In the genomic region with DNA sequence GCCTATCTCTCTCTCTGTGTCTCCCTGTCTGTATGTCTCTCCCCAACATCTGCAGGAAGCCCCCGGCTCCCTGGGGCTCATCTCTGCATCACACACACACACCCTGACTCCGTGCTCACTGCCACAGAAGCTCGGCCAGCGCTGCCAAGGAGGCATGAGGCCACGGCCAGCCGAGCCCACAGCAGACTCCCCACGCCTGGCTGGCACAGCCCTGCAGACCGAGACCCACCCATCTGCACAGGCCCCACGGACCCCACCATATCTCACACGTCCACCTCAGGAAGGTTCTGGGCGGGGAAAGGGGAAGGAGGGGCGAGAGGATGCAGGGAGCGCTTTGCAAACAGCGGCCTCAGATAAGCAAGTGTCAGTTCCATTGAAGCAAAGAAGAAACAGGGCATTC, we compare ENCODE assay signal across 1 cellular context.
TF ChIP-seq lines count a peak whose summit lies in the region.

No MANE protein-coding gene starts in this region.

TF ChIP-seq in HepG2, 621 proteins besides CTCF, POLR2A, EP300 and RAD21 (continued from another document):
- TF ChIP-seq BCL6 (CRISPR knock-in tag; IDR thresholded peaks at IDR 0.05) (no peak), SRY (CRISPR knock-in tag; IDR thresholded peaks at IDR 0.05) (no peak), ZNF143 (CRISPR knock-in tag; IDR thresholded peaks at IDR 0.05) (no peak), ZNF772 (CRISPR knock-in tag; IDR thresholded peaks at IDR 0.05) (no peak), SP5 (CRISPR knock-in tag; IDR thresholded peaks at IDR 0.05; ENCODE audit: borderline replicate concordance, low read depth) (no peak), POLR2G (IDR thresholded peaks at IDR 0.05; ENCODE audit: low read depth, low read length) (0 out of 2 replicates have a peak, but pooled peaks have one; percentile 31), MEIS1 (CRISPR knock-in tag; IDR thresholded peaks at IDR 0.05; ENCODE audit: borderline replicate concordance) (no peak), HNRNPH1 (optimal IDR thresholded peaks at IDR 0.05; ENCODE audit: low read depth, low read length) (no peak), ATF7 (IDR thresholded peaks at IDR 0.05) (no peak), ATF7 (CRISPR knock-in tag; IDR thresholded peaks at IDR 0.05) (no peak), AGO2 (optimal IDR thresholded peaks at IDR 0.05; ENCODE audit: low read depth, low read length) (peak; percentile 94), ZNF329 (CRISPR knock-in tag; IDR thresholded peaks at IDR 0.05; ENCODE audit: low read depth) (no peak), ZSCAN12 (CRISPR knock-in tag; IDR thresholded peaks at IDR 0.05) (no peak), AGO1 (IDR thresholded peaks at IDR 0.05; ENCODE audit: low read depth, low read length, poor library complexity, severe bottlenecking) (peak; percentile 94), MIER3 (CRISPR knock-in tag; IDR thresholded peaks at IDR 0.05; ENCODE audit: borderline replicate concordance) (no peak), ZBTB7B (CRISPR knock-in tag; IDR thresholded peaks at IDR 0.05) (no peak), KDM5A (IDR thresholded peaks at IDR 0.05; ENCODE audit: borderline replicate concordance, low read length) (no peak), ZNF782 (CRISPR knock-in tag; IDR thresholded peaks at IDR 0.05; ENCODE audit: borderline replicate concordance) (no peak), POLR2AphosphoS5 (IDR thresholded peaks at IDR 0.05; ENCODE audit: low read depth, low read length) (peak; percentile 21; the same call in 1 of the 2 replicates), ZNF101 (CRISPR knock-in tag; IDR thresholded peaks at IDR 0.05; ENCODE audit: borderline replicate concordance, low read depth) (no peak), ZNF570 (CRISPR knock-in tag; IDR thresholded peaks at IDR 0.05; ENCODE audit: borderline replicate concordance) (no peak), ARNT2 (CRISPR knock-in tag; IDR thresholded peaks at IDR 0.05; ENCODE audit: low read depth) (no peak), ZNF292 (CRISPR knock-in tag; IDR thresholded peaks at IDR 0.05; ENCODE audit: borderline replicate concordance, low read depth) (no peak), NONO (IDR thresholded peaks at IDR 0.05) (no peak), NONO (CRISPR knock-in tag; conservative IDR thresholded peaks at IDR 0.05) (0 out of 2 replicates have a peak, but pooled peaks have one; percentile 21), ZNF766 (CRISPR knock-in tag; IDR thresholded peaks at IDR 0.05; ENCODE audit: borderline replicate concordance) (no peak)
- TF ChIP-seq, protein P1, sequence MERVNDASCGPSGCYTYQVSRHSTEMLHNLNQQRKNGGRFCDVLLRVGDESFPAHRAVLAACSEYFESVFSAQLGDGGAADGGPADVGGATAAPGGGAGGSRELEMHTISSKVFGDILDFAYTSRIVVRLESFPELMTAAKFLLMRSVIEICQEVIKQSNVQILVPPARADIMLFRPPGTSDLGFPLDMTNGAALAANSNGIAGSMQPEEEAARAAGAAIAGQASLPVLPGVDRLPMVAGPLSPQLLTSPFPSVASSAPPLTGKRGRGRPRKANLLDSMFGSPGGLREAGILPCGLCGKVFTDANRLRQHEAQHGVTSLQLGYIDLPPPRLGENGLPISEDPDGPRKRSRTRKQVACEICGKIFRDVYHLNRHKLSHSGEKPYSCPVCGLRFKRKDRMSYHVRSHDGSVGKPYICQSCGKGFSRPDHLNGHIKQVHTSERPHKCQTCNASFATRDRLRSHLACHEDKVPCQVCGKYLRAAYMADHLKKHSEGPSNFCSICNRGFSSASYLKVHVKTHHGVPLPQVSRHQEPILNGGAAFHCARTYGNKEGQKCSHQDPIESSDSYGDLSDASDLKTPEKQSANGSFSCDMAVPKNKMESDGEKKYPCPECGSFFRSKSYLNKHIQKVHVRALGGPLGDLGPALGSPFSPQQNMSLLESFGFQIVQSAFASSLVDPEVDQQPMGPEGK (CRISPR knock-in tag; IDR thresholded peaks at IDR 0.05) = no peak
- TF ChIP-seq, protein P2, sequence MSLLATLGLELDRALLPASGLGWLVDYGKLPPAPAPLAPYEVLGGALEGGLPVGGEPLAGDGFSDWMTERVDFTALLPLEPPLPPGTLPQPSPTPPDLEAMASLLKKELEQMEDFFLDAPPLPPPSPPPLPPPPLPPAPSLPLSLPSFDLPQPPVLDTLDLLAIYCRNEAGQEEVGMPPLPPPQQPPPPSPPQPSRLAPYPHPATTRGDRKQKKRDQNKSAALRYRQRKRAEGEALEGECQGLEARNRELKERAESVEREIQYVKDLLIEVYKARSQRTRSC (CRISPR knock-in tag; IDR thresholded peaks at IDR 0.05; ENCODE audit: low read depth) = no peak
- TF ChIP-seq, protein P3, sequence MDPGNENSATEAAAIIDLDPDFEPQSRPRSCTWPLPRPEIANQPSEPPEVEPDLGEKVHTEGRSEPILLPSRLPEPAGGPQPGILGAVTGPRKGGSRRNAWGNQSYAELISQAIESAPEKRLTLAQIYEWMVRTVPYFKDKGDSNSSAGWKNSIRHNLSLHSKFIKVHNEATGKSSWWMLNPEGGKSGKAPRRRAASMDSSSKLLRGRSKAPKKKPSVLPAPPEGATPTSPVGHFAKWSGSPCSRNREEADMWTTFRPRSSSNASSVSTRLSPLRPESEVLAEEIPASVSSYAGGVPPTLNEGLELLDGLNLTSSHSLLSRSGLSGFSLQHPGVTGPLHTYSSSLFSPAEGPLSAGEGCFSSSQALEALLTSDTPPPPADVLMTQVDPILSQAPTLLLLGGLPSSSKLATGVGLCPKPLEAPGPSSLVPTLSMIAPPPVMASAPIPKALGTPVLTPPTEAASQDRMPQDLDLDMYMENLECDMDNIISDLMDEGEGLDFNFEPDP (CRISPR knock-in tag; conservative IDR thresholded peaks at IDR 0.05) = 0 out of 2 replicates have a peak, but pooled peaks have one; percentile 44
- TF ChIP-seq, protein P4, sequence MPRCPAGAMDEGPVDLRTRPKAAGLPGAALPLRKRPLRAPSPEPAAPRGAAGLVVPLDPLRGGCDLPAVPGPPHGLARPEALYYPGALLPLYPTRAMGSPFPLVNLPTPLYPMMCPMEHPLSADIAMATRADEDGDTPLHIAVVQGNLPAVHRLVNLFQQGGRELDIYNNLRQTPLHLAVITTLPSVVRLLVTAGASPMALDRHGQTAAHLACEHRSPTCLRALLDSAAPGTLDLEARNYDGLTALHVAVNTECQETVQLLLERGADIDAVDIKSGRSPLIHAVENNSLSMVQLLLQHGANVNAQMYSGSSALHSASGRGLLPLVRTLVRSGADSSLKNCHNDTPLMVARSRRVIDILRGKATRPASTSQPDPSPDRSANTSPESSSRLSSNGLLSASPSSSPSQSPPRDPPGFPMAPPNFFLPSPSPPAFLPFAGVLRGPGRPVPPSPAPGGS (CRISPR knock-in tag; IDR thresholded peaks at IDR 0.05) = no peak
